Comparison of ENCODE assay signal across 18 cellular contexts in genomic region chr16:78659216-78659615, GRCh38.
"Had no signal": no experiment of that assay in that cellular context is flagged by ENCODE, and none has a peak within 500 bp of the region (broad histone marks: within the 10 kb centered on the region; RNA-seq: fewer than 3 reads in every experiment).

No MANE protein-coding gene starts in this region.

- H3K27ac Mint-ChIP-seq: activated CD4-positive, alpha-beta memory T cell treated with anti-CD3 and anti-CD28 coated beads for 36 hours; activated CD4-positive, alpha-beta T cell treated with anti-CD3 and anti-CD28 coated beads for 36 hours; activated naive CD8-positive, alpha-beta T cell; T-helper 2 cell treated with Interferon-gamma antibody and Interleukin-4, amounts not matched to agents 5 μg/mL and 100 μg/mL, for 36 hours; WTC11 had no signal

- H3K9me3 Mint-ChIP-seq: activated CD4-positive, alpha-beta memory T cell treated with anti-CD3 and anti-CD28 coated beads for 36 hours; T-helper 2 cell treated with Interferon-gamma antibody and Interleukin-4, amounts not matched to agents 5 μg/mL and 100 μg/mL, for 36 hours had no signal

- ATAC-seq: activated CD4-positive, alpha-beta T cell treated with anti-CD3 and anti-CD28 coated beads for 36 hours; gastroesophageal sphincter; left lung; stimulated activated naive CD8-positive, alpha-beta T cell treated with anti-CD3 and anti-CD28 coated beads, Interleukin-15, Interleukin-2, amounts not matched to agents 100 U/mL and 50 U/mL, for 24 hours; WTC11 had no signal

- H3K4me3 Mint-ChIP-seq: activated CD4-positive, alpha-beta memory T cell treated with anti-CD3 and anti-CD28 coated beads for 36 hours; activated CD4-positive, alpha-beta T cell treated with anti-CD3 and anti-CD28 coated beads for 36 hours; activated naive CD8-positive, alpha-beta T cell; T-helper 2 cell treated with Interferon-gamma antibody and Interleukin-4, amounts not matched to agents 5 μg/mL and 100 μg/mL, for 36 hours; WTC11 had no signal

- H3K36me3 Mint-ChIP-seq: activated CD4-positive, alpha-beta memory T cell treated with anti-CD3 and anti-CD28 coated beads for 36 hours; WTC11 had no signal

- H3K36me3 ChIP-seq: esophagus muscularis mucosa, gastroesophageal sphincter, left lung, tibial artery, vagina had no signal

- H3K9me3 ChIP-seq: esophagus muscularis mucosa, gastroesophageal sphincter, left lung, tibial artery had no signal

- H3K27me3 Mint-ChIP-seq: activated CD4-positive, alpha-beta memory T cell treated with anti-CD3 and anti-CD28 coated beads for 36 hours; activated CD4-positive, alpha-beta T cell treated with anti-CD3 and anti-CD28 coated beads for 36 hours; activated naive CD8-positive, alpha-beta T cell had no signal

- H3K27me3 ChIP-seq: esophagus muscularis mucosa, gastroesophageal sphincter, hepatocyte, left lung, tibial artery, vagina had no signal

- H3K4me1 Mint-ChIP-seq: activated CD4-positive, alpha-beta T cell treated with anti-CD3 and anti-CD28 coated beads for 36 hours had no signal

- DNase-seq: activated CD4-positive, alpha-beta memory T cell treated with anti-CD3 and anti-CD28 coated beads for 36 hours; activated CD4-positive, alpha-beta T cell treated with anti-CD3 and anti-CD28 coated beads for 36 hours; effector CD8-positive, alpha-beta T cell; left lung; occipital lobe; posterior cingulate gyrus; stimulated activated CD4-positive, alpha-beta T cell treated with anti-CD3 and anti-CD28 coated beads, Interleukin-12 subunit alpha, Interleukin-12 subunit beta, amount 100 ng/mL, for 4 hours; stimulated activated CD4-positive, alpha-beta T cell treated with anti-CD3 and anti-CD28 coated beads, Interleukin-2, amount 100 ng/mL, for 24 hours; stimulated activated naive CD8-positive, alpha-beta T cell treated with anti-CD3 and anti-CD28 coated beads, Interleukin-15, Interleukin-2, amounts not matched to agents 100 U/mL and 50 U/mL, for 24 hours; substantia nigra; tibial artery had no signal

- H3K27ac ChIP-seq: esophagus muscularis mucosa, gastroesophageal sphincter, hepatocyte, left lung, tibial artery, vagina had no signal

- H3K4me1 ChIP-seq: esophagus muscularis mucosa, gastroesophageal sphincter, left lung, tibial artery, vagina had no signal

- H2AFZ ChIP-seq: hepatocyte had no signal

- H3K79me2 ChIP-seq: hepatocyte had no signal

- H3K4me3 ChIP-seq: esophagus muscularis mucosa, gastroesophageal sphincter, hepatocyte, left lung, tibial artery, vagina had no signal

- H3K4me2 ChIP-seq: hepatocyte had no signal
